Comparison of ENCODE assay signal across 8 cellular contexts in the genomic region with DNA sequence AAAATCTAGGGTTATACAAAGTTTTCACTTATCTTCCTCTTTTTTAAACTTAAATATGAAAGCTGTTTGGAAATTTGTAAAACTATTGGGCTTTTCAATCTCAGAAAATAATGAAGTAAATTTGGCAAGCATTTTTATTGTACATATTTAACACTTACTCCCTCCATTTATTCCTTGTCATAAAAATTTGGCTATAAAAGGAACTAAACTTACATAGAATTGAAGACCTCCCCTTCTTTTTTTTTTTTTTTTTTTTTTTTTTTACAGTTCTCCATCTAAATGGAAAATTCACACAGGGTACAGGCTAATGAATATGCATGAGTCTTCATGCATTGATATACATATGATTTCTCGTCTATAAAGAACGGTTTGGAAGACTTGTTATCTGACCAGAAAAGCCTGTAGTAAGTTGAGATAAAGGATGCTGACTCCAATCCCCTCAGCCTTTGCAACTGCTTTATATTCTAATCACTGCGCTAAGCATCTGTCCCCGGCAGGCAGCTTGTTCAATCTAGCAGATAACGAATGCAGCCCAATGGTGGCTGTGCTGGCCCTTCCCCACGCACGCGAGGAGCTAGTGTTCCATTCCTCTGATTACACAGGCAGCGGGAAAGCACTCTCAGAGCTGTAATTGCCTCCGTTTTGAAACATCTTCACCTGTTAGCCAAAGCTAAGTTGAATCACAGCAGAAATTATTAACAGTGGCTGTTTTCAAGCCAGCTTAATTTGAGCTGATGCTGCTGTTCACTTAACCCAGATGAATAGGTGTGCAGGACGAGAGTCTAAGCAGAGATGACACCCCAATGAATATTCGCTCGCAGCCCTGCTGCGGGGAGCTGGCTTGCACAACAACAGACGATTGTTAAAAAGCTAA.
DNase-seq lines count a peak whose midpoint lies in the region; ATAC-seq and TF ChIP-seq lines count a peak whose summit lies in the region.

No MANE protein-coding gene starts in this region.

- no peak for TF ChIP-seq CTCF in breast epithelium (IDR thresholded peaks at IDR 0.05)
- TF ChIP-seq CTCF in MCF 10A (IDR thresholded peaks at IDR 0.05; ENCODE audit: unreplicated experiment) = no peak
- TF ChIP-seq CTCF in foreskin fibroblast (IDR thresholded peaks at IDR 0.05; ENCODE audit: low read depth, low read length) = no peak
- no peak for TF ChIP-seq CTCF in psoas muscle (IDR thresholded peaks at IDR 0.05)

- H3K9me3 Mint-ChIP-seq in MCF 10A (ENCODE audit: unreplicated experiment) = no peaks in the 10 kb centered on the region
- H3K9me3 Mint-ChIP-seq in activated CD4-positive, alpha-beta T cell treated with anti-CD3 and anti-CD28 coated beads, Interleukin-2, amount 10 ng/mL, durations not matched to agents 24 days and 14 days = peaks cover 3% of the 10 kb centered on the region

- H3K27ac ChIP-seq in breast epithelium (peak overlapping the region in 1 of 2 donors; percentile 17), psoas muscle (no peak overlapping the region)

- POLR2A ChIA-PET in MCF 10A (lab: Yijun Ruan, JAX) = interaction anchor here (0.6 to 2.1 kb wide), 3 partner anchors 9 to 98 kb away, joined by 3 to 6 read pairs (median 3); no protein-coding TSS in a partner anchor

- peak overlapping the region in 2 of 3 donors; percentile 39 to 59 for H3K4me3 ChIP-seq in breast epithelium
- peak overlapping the region; percentile 33 to 50 for H3K4me3 ChIP-seq in foreskin fibroblast (ENCODE audit: low read depth in 1 of 2, low read length in 2 of 2)
- H3K4me3 ChIP-seq in psoas muscle = peak overlapping the region; percentile 41

- H3K27me3 Mint-ChIP-seq in MCF 10A (ENCODE audit: insufficient read depth, unreplicated experiment) = no peaks in the 10 kb centered on the region
- H3K27me3 Mint-ChIP-seq in activated CD4-positive, alpha-beta T cell treated with anti-CD3 and anti-CD28 coated beads, Interleukin-2, amount 10 ng/mL, durations not matched to agents 24 days and 14 days = no peaks in the 10 kb centered on the region

- H3K4me1 Mint-ChIP-seq in MCF 10A (ENCODE audit: insufficient read depth, unreplicated experiment) = no peaks in the 10 kb centered on the region
- H3K4me1 Mint-ChIP-seq in activated CD4-positive, alpha-beta T cell treated with anti-CD3 and anti-CD28 coated beads, Interleukin-2, amount 10 ng/mL, durations not matched to agents 24 days and 14 days = peaks cover 3% of the 10 kb centered on the region

- no peaks in the 10 kb centered on the region for H3K27me3 ChIP-seq in breast epithelium
- H3K27me3 ChIP-seq in psoas muscle (ENCODE audit: insufficient read depth in 3 of 3, low read length in 2 of 3) = no peaks in the 10 kb centered on the region

- WGBS in psoas muscle, 3 donors = 34 to 52% (median 34%) methylated on average over 15 of the region's 15 CpGs

- CTCF ChIA-PET in MCF 10A (lab: Yijun Ruan, JAX) = interaction anchor here (0.7 to 1.7 kb wide), 3 partner anchors 10 to 457 kb away, joined by 3 to 7 read pairs (median 4); no protein-coding TSS in a partner anchor

- H3K36me3 Mint-ChIP-seq in MCF 10A (ENCODE audit: insufficient read depth, unreplicated experiment) = no peaks in the 10 kb centered on the region
- no peaks in the 10 kb centered on the region for H3K36me3 Mint-ChIP-seq in activated CD4-positive, alpha-beta T cell treated with anti-CD3 and anti-CD28 coated beads, Interleukin-2, amount 10 ng/mL, durations not matched to agents 24 days and 14 days (ENCODE audit: low read depth)

- intact Hi-C loops in breast epithelium (cut with DNase I; ENCODE audit: low total_unique reads) = no loop called here
- intact Hi-C loops in MCF 10A (cut with micrococcal nuclease) = no loop called here
- intact Hi-C loops in psoas muscle (cut with DNase I) = no loop called here
- intact Hi-C loops in activated CD4-positive, alpha-beta T cell treated with anti-CD3 and anti-CD28 coated beads, Interleukin-2, amount 10 ng/mL, durations not matched to agents 24 days and 14 days (cut with micrococcal nuclease) = no loop called here

- no peaks in the 10 kb centered on the region for H3K36me3 ChIP-seq in breast epithelium
- no peaks in the 10 kb centered on the region for H3K36me3 ChIP-seq in psoas muscle (ENCODE audit: insufficient read depth in 1 of 2, low read depth in 1 of 2)

- DNase-seq in breast epithelium (ENCODE audit: low spot score in 2 of 2) (no peak), MCF 10A (ENCODE audit: unreplicated experiment) (no peak), NCI-H82 treated with DMSO at 0.1 percent for 48 hours (lab: John Stamatoyannopoulos, UW; ENCODE audit: unreplicated experiment) (peak; percentile 61), foreskin fibroblast (peak in 1 of 2 donors; percentile 48), psoas muscle (peak in 1 of 2 donors; percentile 51), HUDEP-2 (lab: John Stamatoyannopoulos, UW; ENCODE audit: unreplicated experiment in 76 of 76) (no peak)
- DNase-seq in stimulated activated CD4-positive, alpha-beta T cell treated with anti-CD3 and anti-CD28 coated beads, Interleukin-2, amount 100 ng/mL, for 48 hours = no peak
- no peak for DNase-seq in activated CD4-positive, alpha-beta T cell treated with anti-CD3 and anti-CD28 coated beads, Interleukin-2, amount 10 ng/mL, durations not matched to agents 24 days and 14 days

- no peak overlapping the region for H3K27ac Mint-ChIP-seq in MCF 10A (ENCODE audit: low read depth, unreplicated experiment)
- H3K27ac Mint-ChIP-seq in activated CD4-positive, alpha-beta T cell treated with anti-CD3 and anti-CD28 coated beads, Interleukin-2, amount 10 ng/mL, durations not matched to agents 24 days and 14 days = no peak overlapping the region

- ATAC-seq in psoas muscle = peak in 3 of 4 donors; percentile 23 to 66 (median 63)

- H3K4me1 ChIP-seq in breast epithelium = no peaks in the 10 kb centered on the region
- H3K4me1 ChIP-seq in psoas muscle = peaks cover 19% of the 10 kb centered on the region

- H3K9me3 ChIP-seq in breast epithelium = no peaks in the 10 kb centered on the region
- no peaks in the 10 kb centered on the region for H3K9me3 ChIP-seq in psoas muscle

- TF ChIP-seq POLR2A in breast epithelium (IDR thresholded peaks at IDR 0.05) = no peak

- H3K4me3 Mint-ChIP-seq in MCF 10A (ENCODE audit: unreplicated experiment) = no peak overlapping the region
- H3K4me3 Mint-ChIP-seq in activated CD4-positive, alpha-beta T cell treated with anti-CD3 and anti-CD28 coated beads, Interleukin-2, amount 10 ng/mL, durations not matched to agents 24 days and 14 days = no peak overlapping the region

- BruUV-seq in MCF 10A (replicated peaks; lab: Mats Ljungman, UMichigan) = no TSS peak
